In the genomic region with DNA sequence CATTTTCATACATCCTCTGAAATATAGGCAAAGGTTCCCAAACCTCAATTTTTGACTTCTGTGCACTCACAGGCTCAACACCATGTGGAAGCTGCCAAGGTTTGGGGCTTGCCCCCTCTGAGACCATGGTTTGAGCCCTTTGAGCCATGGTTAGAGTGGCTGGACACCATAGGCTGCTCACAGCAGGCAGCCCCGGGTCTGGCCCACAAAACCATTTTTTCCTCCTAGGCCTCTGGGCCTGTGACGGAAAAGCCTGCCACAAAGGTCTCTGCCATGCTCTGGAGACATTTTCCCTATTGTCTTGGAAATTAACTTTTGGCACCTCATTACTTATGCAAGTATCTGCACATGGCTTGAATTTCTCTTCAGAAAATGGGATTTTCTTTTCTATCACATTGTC, we compare ENCODE assay signal across 33 cellular contexts.
"Had no signal": no experiment of that assay in that cellular context is flagged by ENCODE, and none has a peak within 500 bp of the region (broad histone marks: within the 10 kb centered on the region; RNA-seq: fewer than 3 reads in every experiment).

No MANE protein-coding gene starts in this region.

- H3K27ac ChIP-seq: adrenal gland, ascending aorta, body of pancreas, brain microvascular endothelial cell, breast epithelium, cardiac muscle cell had no signal

- H3K27me3 ChIP-seq: adrenal gland, ascending aorta, body of pancreas, brain microvascular endothelial cell, breast epithelium, cardiac muscle cell had no signal

- DNase-seq: activated effector memory CD4-positive, alpha-beta T cell treated with anti-CD3 and anti-CD28 coated beads, Interleukin-2, amount 50 U/mL, for 16 hours; activated effector memory CD4-positive, alpha-beta T cell treated with Interleukin-2 at 50 U/mL for 16 hours; activated gamma-delta T cell; activated gamma-delta T cell treated with Interleukin-2 at 50 U/mL for 16 hours; activated naive CD4-positive, alpha-beta T cell; activated naive CD4-positive, alpha-beta T cell treated with anti-CD3 and anti-CD28 coated beads for 36 hours; activated naive CD4-positive, alpha-beta T cell treated with anti-CD3 and anti-CD28 coated beads, Interleukin-2, amount 10 ng/mL, durations not matched to agents 7 days and 5 days; activated naive CD4-positive, alpha-beta T cell treated with anti-CD3 and anti-CD28 coated beads, Interleukin-2, amount 50 U/mL, for 16 hours; activated naive CD4-positive, alpha-beta T cell treated with Interleukin-2 at 50 U/mL for 16 hours; activated naive CD8-positive, alpha-beta T cell treated with anti-CD3 and anti-CD28 coated beads for 36 hours; activated naive CD8-positive, alpha-beta T cell treated with anti-CD3 and anti-CD28 coated beads, Interleukin-2, amount 10 ng/mL, durations not matched to agents 7 days and 5 days; activated naive CD8-positive, alpha-beta T cell treated with anti-CD3 and anti-CD28 coated beads, Interleukin-2, amount 50 U/mL, for 24 hours; activated T-cell treated with anti-CD3 and anti-CD28 coated beads, Interleukin-2, amount 50 U/mL, for 24 hours; activated T-cell treated with anti-CD3 and anti-CD28 coated beads, Interleukin-2, amount 50 U/mL, for 4 hours; activated T-cell treated with anti-CD3 and anti-CD28 coated beads, Interleukin-2, amount 50 U/mL, for 48 hours; activated T-cell treated with anti-CD3 and anti-CD28 coated beads, Interleukin-2, amount 50 U/mL, for 72 hours; adrenal gland; amniotic stem cell; amygdala; anterior cingulate cortex; aorta; body of pancreas; brain microvascular endothelial cell; caudate nucleus; central memory CD4-positive, alpha-beta T cell; cerebellar nuclear complex had no signal

- H3K4me3 ChIP-seq: adrenal gland, ascending aorta, body of pancreas, breast epithelium, cardiac muscle cell had no signal

- FAIRE-seq: astrocyte, bronchial epithelial cell had no signal

- H3K36me3 ChIP-seq: adrenal gland, ascending aorta, brain microvascular endothelial cell, breast epithelium, cardiac muscle cell had no signal

- ATAC-seq: activated naive CD4-positive, alpha-beta T cell treated with anti-CD3 and anti-CD28 coated beads, Interleukin-2, amount 50 U/mL, for 72 hours; activated naive CD8-positive, alpha-beta T cell treated with anti-CD3 and anti-CD28 coated beads, Interleukin-2, amount 50 U/mL, for 24 hours; activated T-cell treated with anti-CD3 and anti-CD28 coated beads, Interleukin-2, amount 50 U/mL, for 4 hours; activated T-cell treated with anti-CD3 and anti-CD28 coated beads, Interleukin-2, amount 50 U/mL, for 72 hours; activated T-helper 17 cell treated with anti-CD3 and anti-CD28 coated beads, Interleukin-2, amount 50 U/mL, for 72 hours; body of pancreas had no signal

- H3K4me1 ChIP-seq: adrenal gland, ascending aorta, body of pancreas, breast epithelium had no signal

- H3K9me3 ChIP-seq: adrenal gland, ascending aorta had no signal
